ENCODE assay signal across 1 cellular context in the genomic region with DNA sequence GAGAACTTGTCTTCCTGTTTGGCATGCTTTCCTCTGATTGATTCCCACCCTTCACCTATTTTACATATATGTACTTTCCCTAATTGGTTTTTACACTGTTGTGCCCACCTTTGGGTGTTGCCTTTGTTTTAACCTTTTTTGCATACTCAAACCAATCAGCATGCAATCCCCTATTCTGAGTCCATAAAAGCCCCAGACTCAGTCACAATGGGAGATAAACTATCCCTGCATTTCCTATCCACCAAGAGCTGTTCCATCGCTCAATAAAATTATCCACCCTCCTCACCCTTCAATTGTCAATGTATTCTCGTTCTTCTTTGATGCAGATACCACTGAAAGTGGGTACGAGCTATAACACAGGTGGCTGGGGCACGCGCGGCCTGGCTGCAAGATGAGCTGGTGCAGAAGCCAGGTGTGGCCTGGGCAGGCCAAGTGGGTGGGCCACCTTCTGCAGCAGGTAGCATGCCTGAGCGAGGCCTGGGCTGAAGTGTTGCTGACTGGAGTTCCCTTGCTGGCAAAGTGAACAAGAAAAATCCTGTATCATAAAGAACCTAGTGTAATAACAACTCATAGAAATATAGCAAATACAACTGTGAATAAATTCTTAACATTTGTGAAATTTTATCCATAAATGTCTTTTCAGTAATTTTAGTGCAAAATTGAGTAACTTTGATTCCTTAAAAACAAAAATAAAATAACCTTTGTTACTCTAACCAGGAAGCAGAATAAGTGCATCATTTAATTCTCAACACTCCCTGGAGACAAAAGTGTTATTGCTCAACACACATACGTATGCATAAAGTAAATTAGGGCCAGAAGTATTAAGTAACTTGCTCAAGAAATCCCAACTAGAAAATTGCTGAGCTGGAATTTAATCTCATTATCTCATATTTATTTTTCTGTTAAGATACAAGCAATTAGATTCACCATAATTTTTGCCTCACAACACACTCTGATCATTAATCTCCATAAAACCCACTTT.
TF ChIP-seq lines count a peak whose summit lies in the region.

No MANE protein-coding gene starts in this region.

TF ChIP-seq in GM23338, 12 proteins besides CTCF, POLR2A, EP300 and RAD21 (continued from another document):
- no peak for TF ChIP-seq ZNF114 (CRISPR knock-in tag; IDR thresholded peaks at IDR 0.05)
- TF ChIP-seq NANOG (IDR thresholded peaks at IDR 0.05; ENCODE audit: borderline replicate concordance): no peak
- TF ChIP-seq ZNF331 (CRISPR knock-in tag; IDR thresholded peaks at IDR 0.05; ENCODE audit: low read depth): no peak
- TF ChIP-seq JUNB (IDR thresholded peaks at IDR 0.05; ENCODE audit: unreplicated experiment): no peak
- TF ChIP-seq STAT1 (IDR thresholded peaks at IDR 0.05; ENCODE audit: unreplicated experiment): no peak
